8 cellular contexts compared by ENCODE assay signal in the genomic region with DNA sequence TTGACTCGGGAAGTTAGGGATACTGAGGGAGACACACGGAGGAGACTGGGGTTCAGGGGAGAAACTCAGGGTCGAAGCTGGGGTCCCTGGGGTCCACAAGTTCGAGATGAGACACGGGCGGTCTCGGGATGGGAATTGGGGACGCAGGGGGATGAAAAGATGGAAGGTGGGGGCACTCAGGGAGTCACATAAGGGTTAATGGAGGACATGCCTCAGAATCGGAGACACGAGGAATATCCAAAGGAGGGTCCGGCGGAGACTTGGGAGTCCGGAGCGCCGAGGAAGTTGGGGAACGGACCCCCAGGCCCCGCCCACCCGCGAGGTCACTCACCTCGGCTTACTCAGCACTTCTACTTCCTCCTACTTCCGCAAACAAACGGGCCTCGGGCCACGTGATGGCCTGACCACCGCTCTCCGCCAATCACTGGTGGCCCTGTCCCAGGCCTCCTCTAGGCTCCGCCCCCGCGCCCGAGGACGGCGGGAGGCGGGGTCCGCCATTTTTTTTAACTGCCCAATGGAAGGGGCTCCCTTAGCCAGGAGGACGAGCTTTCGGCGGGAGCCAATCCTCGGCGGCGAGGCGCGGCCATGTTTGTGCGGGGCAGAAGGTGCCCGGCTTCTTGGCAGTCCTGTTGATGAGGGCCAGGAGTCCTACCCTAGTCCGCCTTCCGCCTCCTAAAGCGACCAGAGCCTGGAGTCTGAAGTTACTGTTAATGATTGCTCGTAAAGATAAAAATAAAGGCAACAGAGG. TPM values are rescaled to one million over a fixed set of nuclear protein-coding genes. Genes with fewer than 3 reads are reported as not detected.
DNase-seq lines count a peak whose midpoint lies in the region; ATAC-seq and TF ChIP-seq lines count a peak whose summit lies in the region.

A gene with protein sequence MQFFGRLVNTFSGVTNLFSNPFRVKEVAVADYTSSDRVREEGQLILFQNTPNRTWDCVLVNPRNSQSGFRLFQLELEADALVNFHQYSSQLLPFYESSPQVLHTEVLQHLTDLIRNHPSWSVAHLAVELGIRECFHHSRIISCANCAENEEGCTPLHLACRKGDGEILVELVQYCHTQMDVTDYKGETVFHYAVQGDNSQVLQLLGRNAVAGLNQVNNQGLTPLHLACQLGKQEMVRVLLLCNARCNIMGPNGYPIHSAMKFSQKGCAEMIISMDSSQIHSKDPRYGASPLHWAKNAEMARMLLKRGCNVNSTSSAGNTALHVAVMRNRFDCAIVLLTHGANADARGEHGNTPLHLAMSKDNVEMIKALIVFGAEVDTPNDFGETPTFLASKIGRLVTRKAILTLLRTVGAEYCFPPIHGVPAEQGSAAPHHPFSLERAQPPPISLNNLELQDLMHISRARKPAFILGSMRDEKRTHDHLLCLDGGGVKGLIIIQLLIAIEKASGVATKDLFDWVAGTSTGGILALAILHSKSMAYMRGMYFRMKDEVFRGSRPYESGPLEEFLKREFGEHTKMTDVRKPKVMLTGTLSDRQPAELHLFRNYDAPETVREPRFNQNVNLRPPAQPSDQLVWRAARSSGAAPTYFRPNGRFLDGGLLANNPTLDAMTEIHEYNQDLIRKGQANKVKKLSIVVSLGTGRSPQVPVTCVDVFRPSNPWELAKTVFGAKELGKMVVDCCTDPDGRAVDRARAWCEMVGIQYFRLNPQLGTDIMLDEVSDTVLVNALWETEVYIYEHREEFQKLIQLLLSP (minus strand): TSS at position 378 of the 748 bp plus-strand sequence. CDS start 12,404 bp downstream, outside the sequence.

- no peaks in the 10 kb centered on the region for H3K36me3 ChIP-seq in OCI-LY3 (replicated peaks; ENCODE audit: low read depth, low read length)

- no peaks in the 10 kb centered on the region for H4K20me1 ChIP-seq in OCI-LY3 (ENCODE audit: insufficient read depth, low read length)

- intact Hi-C loops in Calu3 (cut with micrococcal nuclease; ENCODE audit: unreplicated experiment): no loop called here

- H3K4me2 ChIP-seq in OCI-LY3 (ENCODE audit: low read length): peak within 1 kb of the TSS; percentile 96

- TF ChIP-seq CTCF in Calu3 (IDR thresholded peaks at IDR 0.05; ENCODE audit: unreplicated experiment) (no peak), OCI-LY3 (IDR thresholded peaks at IDR 0.05; ENCODE audit: low read depth, low read length) (no peak), endothelial cell (IDR thresholded peaks at IDR 0.05; ENCODE audit: unreplicated experiment) (no peak)

- H3K27ac ChIP-seq in OCI-LY3 (ENCODE audit: low read length): peak within 1 kb of the TSS; percentile 90

- H3K36me3 Mint-ChIP-seq in Calu3 (ENCODE audit: insufficient read depth, unreplicated experiment) (peaks cover 47% of the 10 kb centered on the region), endothelial cell (ENCODE audit: low read depth, unreplicated experiment) (peaks cover 4% of the 10 kb centered on the region)

- ATAC-seq in GM21515 (IDR thresholded peaks at IDR 0.05; ENCODE audit: unreplicated experiment): peak; percentile 79

- H3K9ac ChIP-seq in OCI-LY3 (ENCODE audit: low read length): peak within 1 kb of the TSS; percentile 97

- no TSS peak for BruUV-seq in Calu3 (replicated peaks; lab: Mats Ljungman, UMichigan)

- H3K4me3 Mint-ChIP-seq in Calu3 (ENCODE audit: low read depth, unreplicated experiment) (peak within 1 kb of the TSS; percentile 74), endothelial cell (ENCODE audit: unreplicated experiment) (peak within 1 kb of the TSS; percentile 91)

- H3K27ac Mint-ChIP-seq in Calu3 (ENCODE audit: unreplicated experiment) (peak within 1 kb of the TSS; percentile 97), endothelial cell (ENCODE audit: unreplicated experiment) (peak within 1 kb of the TSS; percentile 98)

- CTCF ChIA-PET in Calu3 (lab: Charles Lee): interaction anchor here (0.6 to 1.1 kb wide), 11 partner anchors 10 to 1122 kb away, joined by 3 to 8 read pairs (median 4); a partner anchor contains a TSS

- peaks cover 5% of the 10 kb centered on the region; the same call in 1 of the 2 replicates for H3K79me2 ChIP-seq in OCI-LY3 (ENCODE audit: low read length)

- peak within 1 kb of the TSS; percentile 35; the same call in 1 of the 2 replicates for H2AFZ ChIP-seq in OCI-LY3 (ENCODE audit: low read depth, low read length)

- H3K9me3 ChIP-seq in OCI-LY3 (ENCODE audit: insufficient read depth, low read length): no peaks in the 10 kb centered on the region

- DNase-seq in Calu3: peak; percentile 99
- peak; percentile 96 for DNase-seq in HuH-7 (ENCODE audit: low spot score)
- DNase-seq in activated CD8-positive, alpha-beta memory T cell treated with anti-CD3 and anti-CD28 coated beads, Interleukin-2, amount 50 U/mL, for 48 hours: peak; percentile 98
- DNase-seq in endothelial cell (ENCODE audit: low spot score): peak; percentile 99
- peak; percentile 99 for DNase-seq in midbrain (lab: John Stamatoyannopoulos, UW)
- DNase-seq in stimulated activated CD8-positive, alpha-beta memory T cell treated with anti-CD3 and anti-CD28 coated beads, Interleukin-2, amount 100 ng/mL, for 1 hour (ENCODE audit: low read depth in 2 of 2): peak; percentile 90 to 93

- no peaks in the 10 kb centered on the region for H3K27me3 Mint-ChIP-seq in Calu3 (ENCODE audit: unreplicated experiment)
- peaks cover 7% of the 10 kb centered on the region for H3K27me3 Mint-ChIP-seq in endothelial cell (ENCODE audit: unreplicated experiment)

- H3K4me1 ChIP-seq in OCI-LY3 (ENCODE audit: low read length): peaks cover 33% of the 10 kb centered on the region

- no peaks in the 10 kb centered on the region; the same call in 1 of the 2 replicates for H3K27me3 ChIP-seq in OCI-LY3 (ENCODE audit: low read depth, low read length)

- peak within 1 kb of the TSS; percentile 86 for H3K4me3 ChIP-seq in OCI-LY3 (ENCODE audit: low read length)

- H3K4me1 Mint-ChIP-seq in Calu3 (ENCODE audit: low read depth, unreplicated experiment): peaks cover 61% of the 10 kb centered on the region
- H3K4me1 Mint-ChIP-seq in endothelial cell (ENCODE audit: unreplicated experiment): peaks cover 37% of the 10 kb centered on the region

- no peaks in the 10 kb centered on the region for H3K9me3 Mint-ChIP-seq in Calu3 (ENCODE audit: low read depth, unreplicated experiment)
- no peaks in the 10 kb centered on the region for H3K9me3 Mint-ChIP-seq in endothelial cell (ENCODE audit: unreplicated experiment)

RNA-seq across cellular contexts. Expression of the gene that starts here (rescaled TPM):
- total RNA-seq in Calu3 (2022): 43.5 and 44.0 TPM in 2 replicates
- 22.5 TPM for total RNA-seq in endothelial cell (ENCODE audit: unreplicated experiment)

Comparison
In these comparisons a context has a peak if more than half of its experiments do, and no peak if none do; other contexts are left out.
1. Peak in every context shown above with its lines: DNase-seq, ATAC-seq, H3K4me3 ChIP-seq and H3K27ac ChIP-seq.